In genomic region chr7:44838751-44839150, GRCh38 we compare ENCODE assay signal across 21 cellular contexts.
"Had no signal": no experiment of that assay in that cellular context is flagged by ENCODE, and none has a peak within 500 bp of the region (broad histone marks: within the 10 kb centered on the region; RNA-seq: fewer than 3 reads in every experiment).

No MANE protein-coding gene starts in this region.

- H3K9me3 ChIP-seq: breast epithelium, heart left ventricle, left ventricle myocardium inferior, right atrium auricular region, suprapubic skin, tibial artery, upper lobe of right lung had no signal

- H2AFZ ChIP-seq: neural progenitor cell had no signal

- H3K4me2 ChIP-seq: neural progenitor cell had no signal

- H3K27me3 Mint-ChIP-seq: activated CD4-positive, alpha-beta memory T cell treated with anti-CD3 and anti-CD28 coated beads, Interleukin-2, amount 10 ng/mL, durations not matched to agents 7 days and 5 days; activated CD4-positive, alpha-beta T cell treated with anti-CD3 and anti-CD28 coated beads, Interleukin-2, amount 10 ng/mL, durations not matched to agents 7 days and 5 days; activated CD8-positive, alpha-beta memory T cell treated with anti-CD3 and anti-CD28 coated beads, Interleukin-2, amount 10 ng/mL, durations not matched to agents 7 days and 5 days; naive thymus-derived CD4-positive, alpha-beta T cell had no signal

- H3K4me1 Mint-ChIP-seq: neural progenitor cell had no signal

- H3K36me3 ChIP-seq: breast epithelium had no signal

- H3K4me3 ChIP-seq: breast epithelium, heart left ventricle, left ventricle myocardium inferior, neural progenitor cell, right atrium auricular region, suprapubic skin, tibial artery, upper lobe of right lung had no signal

- DNase-seq: activated CD4-positive, alpha-beta memory T cell treated with anti-CD3 and anti-CD28 coated beads, Interleukin-2, amount 10 ng/mL, durations not matched to agents 7 days and 5 days; activated CD4-positive, alpha-beta T cell treated with anti-CD3 and anti-CD28 coated beads for 1 hour; activated CD4-positive, alpha-beta T cell treated with anti-CD3 and anti-CD28 coated beads, Interleukin-2, amount 10 ng/mL, durations not matched to agents 7 days and 5 days; activated CD8-positive, alpha-beta memory T cell treated with anti-CD3 and anti-CD28 coated beads, Interleukin-2, amount 10 ng/mL, durations not matched to agents 7 days and 5 days; activated gamma-delta T cell treated with Interleukin-2 at 50 U/mL for 16 hours; activated naive CD4-positive, alpha-beta T cell treated with anti-CD3 and anti-CD28 coated beads, Interleukin-2, amount 50 U/mL, for 16 hours; central memory CD4-positive, alpha-beta T cell; foreskin fibroblast; heart left ventricle; left ventricle myocardium inferior; naive thymus-derived CD4-positive, alpha-beta T cell; stimulated activated CD4-positive, alpha-beta T cell treated with anti-CD3 and anti-CD28 coated beads, Interleukin-15, amount 100 ng/mL, for 24 hours; stimulated activated CD4-positive, alpha-beta T cell treated with anti-CD3 and anti-CD28 coated beads, Interleukin-2, amount 100 ng/mL, for 24 hours; stimulated activated naive CD4-positive, alpha-beta T cell; T-helper 2 cell; tibial artery; upper lobe of right lung had no signal

- H3K9me3 Mint-ChIP-seq: activated CD4-positive, alpha-beta memory T cell treated with anti-CD3 and anti-CD28 coated beads, Interleukin-2, amount 10 ng/mL, durations not matched to agents 7 days and 5 days; activated CD4-positive, alpha-beta T cell treated with anti-CD3 and anti-CD28 coated beads, Interleukin-2, amount 10 ng/mL, durations not matched to agents 7 days and 5 days; naive thymus-derived CD4-positive, alpha-beta T cell; neural progenitor cell had no signal

- H3K4me3 Mint-ChIP-seq: activated CD4-positive, alpha-beta memory T cell treated with anti-CD3 and anti-CD28 coated beads, Interleukin-2, amount 10 ng/mL, durations not matched to agents 7 days and 5 days; activated CD4-positive, alpha-beta T cell treated with anti-CD3 and anti-CD28 coated beads, Interleukin-2, amount 10 ng/mL, durations not matched to agents 7 days and 5 days; activated CD8-positive, alpha-beta memory T cell treated with anti-CD3 and anti-CD28 coated beads, Interleukin-2, amount 10 ng/mL, durations not matched to agents 7 days and 5 days; naive thymus-derived CD4-positive, alpha-beta T cell; neural progenitor cell had no signal

- H3K27ac Mint-ChIP-seq: activated CD4-positive, alpha-beta memory T cell treated with anti-CD3 and anti-CD28 coated beads, Interleukin-2, amount 10 ng/mL, durations not matched to agents 7 days and 5 days; activated CD4-positive, alpha-beta T cell treated with anti-CD3 and anti-CD28 coated beads, Interleukin-2, amount 10 ng/mL, durations not matched to agents 7 days and 5 days; activated CD8-positive, alpha-beta memory T cell treated with anti-CD3 and anti-CD28 coated beads, Interleukin-2, amount 10 ng/mL, durations not matched to agents 7 days and 5 days; neural progenitor cell had no signal

- H3K4me1 ChIP-seq: breast epithelium, neural progenitor cell, suprapubic skin had no signal

- H3K27ac ChIP-seq: breast epithelium, heart left ventricle, left ventricle myocardium inferior, neural progenitor cell, right atrium auricular region, suprapubic skin, tibial artery, upper lobe of right lung had no signal

- ATAC-seq: activated CD8-positive, alpha-beta memory T cell treated with anti-CD3 and anti-CD28 coated beads, Interleukin-2, amount 10 ng/mL, durations not matched to agents 7 days and 5 days; heart left ventricle; naive thymus-derived CD4-positive, alpha-beta T cell; upper lobe of right lung had no signal
